Comparison of ENCODE assay signal across 1 cellular context in the genomic region with DNA sequence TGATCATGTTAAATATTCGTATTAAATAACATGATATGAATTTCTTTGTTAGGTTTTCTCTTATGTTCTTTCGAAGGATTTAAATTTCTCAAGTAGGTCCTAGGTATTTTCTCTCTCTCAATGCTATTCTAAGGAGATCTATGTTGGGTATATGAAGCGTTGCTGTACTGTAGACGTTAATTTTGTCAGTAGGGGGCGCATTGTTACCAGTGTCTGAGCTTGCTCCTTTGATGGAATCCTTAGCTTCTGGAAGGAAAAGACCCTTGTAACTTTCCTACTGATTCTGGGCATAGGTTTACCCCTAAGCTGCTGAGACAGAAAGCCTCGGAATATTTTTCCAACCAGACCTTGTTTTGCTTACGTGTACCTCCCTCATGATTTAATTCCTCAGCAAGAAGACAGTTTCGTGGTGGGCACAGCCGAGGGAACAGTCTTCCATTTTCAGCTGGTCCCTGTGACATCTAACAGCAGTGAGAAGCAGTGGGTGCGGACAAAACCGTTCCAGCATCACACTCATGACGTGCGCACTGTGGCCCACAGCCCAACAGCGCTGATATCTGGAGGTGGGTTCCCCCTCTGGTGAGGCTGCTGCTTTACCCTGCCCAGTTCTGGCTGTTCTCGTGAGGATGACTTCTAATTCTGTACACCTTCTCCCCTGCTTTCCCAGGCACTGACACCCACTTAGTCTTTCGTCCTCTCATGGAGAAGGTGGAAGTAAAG.
TF ChIP-seq lines count a peak whose summit lies in the region.

No MANE protein-coding gene starts in this region.

TF ChIP-seq in GM12878, 131 proteins besides CTCF, POLR2A, EP300 and RAD21:
- TF ChIP-seq SMC3 (IDR thresholded peaks at IDR 0.05; ENCODE audit: borderline replicate concordance, low read length), result peak; percentile 62; the same call in 1 of the 2 replicates
- TF ChIP-seq, protein P1, sequence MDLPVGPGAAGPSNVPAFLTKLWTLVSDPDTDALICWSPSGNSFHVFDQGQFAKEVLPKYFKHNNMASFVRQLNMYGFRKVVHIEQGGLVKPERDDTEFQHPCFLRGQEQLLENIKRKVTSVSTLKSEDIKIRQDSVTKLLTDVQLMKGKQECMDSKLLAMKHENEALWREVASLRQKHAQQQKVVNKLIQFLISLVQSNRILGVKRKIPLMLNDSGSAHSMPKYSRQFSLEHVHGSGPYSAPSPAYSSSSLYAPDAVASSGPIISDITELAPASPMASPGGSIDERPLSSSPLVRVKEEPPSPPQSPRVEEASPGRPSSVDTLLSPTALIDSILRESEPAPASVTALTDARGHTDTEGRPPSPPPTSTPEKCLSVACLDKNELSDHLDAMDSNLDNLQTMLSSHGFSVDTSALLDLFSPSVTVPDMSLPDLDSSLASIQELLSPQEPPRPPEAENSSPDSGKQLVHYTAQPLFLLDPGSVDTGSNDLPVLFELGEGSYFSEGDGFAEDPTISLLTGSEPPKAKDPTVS (IDR thresholded peaks at IDR 0.05; ENCODE audit: low read depth, low read length), result no peak
- TF ChIP-seq, protein P2, sequence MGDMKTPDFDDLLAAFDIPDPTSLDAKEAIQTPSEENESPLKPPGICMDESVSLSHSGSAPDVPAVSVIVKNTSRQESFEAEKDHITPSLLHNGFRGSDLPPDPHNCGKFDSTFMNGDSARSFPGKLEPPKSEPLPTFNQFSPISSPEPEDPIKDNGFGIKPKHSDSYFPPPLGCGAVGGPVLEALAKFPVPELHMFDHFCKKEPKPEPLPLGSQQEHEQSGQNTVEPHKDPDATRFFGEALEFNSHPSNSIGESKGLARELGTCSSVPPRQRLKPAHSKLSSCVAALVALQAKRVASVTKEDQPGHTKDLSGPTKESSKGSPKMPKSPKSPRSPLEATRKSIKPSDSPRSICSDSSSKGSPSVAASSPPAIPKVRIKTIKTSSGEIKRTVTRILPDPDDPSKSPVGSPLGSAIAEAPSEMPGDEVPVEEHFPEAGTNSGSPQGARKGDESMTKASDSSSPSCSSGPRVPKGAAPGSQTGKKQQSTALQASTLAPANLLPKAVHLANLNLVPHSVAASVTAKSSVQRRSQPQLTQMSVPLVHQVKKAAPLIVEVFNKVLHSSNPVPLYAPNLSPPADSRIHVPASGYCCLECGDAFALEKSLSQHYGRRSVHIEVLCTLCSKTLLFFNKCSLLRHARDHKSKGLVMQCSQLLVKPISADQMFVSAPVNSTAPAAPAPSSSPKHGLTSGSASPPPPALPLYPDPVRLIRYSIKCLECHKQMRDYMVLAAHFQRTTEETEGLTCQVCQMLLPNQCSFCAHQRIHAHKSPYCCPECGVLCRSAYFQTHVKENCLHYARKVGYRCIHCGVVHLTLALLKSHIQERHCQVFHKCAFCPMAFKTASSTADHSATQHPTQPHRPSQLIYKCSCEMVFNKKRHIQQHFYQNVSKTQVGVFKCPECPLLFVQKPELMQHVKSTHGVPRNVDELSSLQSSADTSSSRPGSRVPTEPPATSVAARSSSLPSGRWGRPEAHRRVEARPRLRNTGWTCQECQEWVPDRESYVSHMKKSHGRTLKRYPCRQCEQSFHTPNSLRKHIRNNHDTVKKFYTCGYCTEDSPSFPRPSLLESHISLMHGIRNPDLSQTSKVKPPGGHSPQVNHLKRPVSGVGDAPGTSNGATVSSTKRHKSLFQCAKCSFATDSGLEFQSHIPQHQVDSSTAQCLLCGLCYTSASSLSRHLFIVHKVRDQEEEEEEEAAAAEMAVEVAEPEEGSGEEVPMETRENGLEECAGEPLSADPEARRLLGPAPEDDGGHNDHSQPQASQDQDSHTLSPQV (IDR thresholded peaks at IDR 0.05), result 0 out of 2 replicates have a peak, but pooled peaks have one; percentile 18
